Comparison of ENCODE assay signal across 11 cellular contexts in genomic region chr7:70042533-70042932, GRCh38.
DNase-seq lines count a peak whose midpoint lies in the region; ATAC-seq, FAIRE-seq and TF ChIP-seq lines count a peak whose summit lies in the region.
"Had no signal": no experiment of that assay in that cellular context is flagged by ENCODE, and none has a peak within 500 bp of the region (broad histone marks: within the 10 kb centered on the region; RNA-seq: fewer than 3 reads in every experiment).

No MANE protein-coding gene starts in this region.

- H3K4me1 ChIP-seq in gastroesophageal sphincter (peaks cover 0 to 26% (median 0%) of the 10 kb centered on the region in 3 donors), small intestine (ENCODE audit: control insufficient read depth in 2 of 2, insufficient read depth in 1 of 2, low read depth in 1 of 2, low read length in 1 of 2) (peaks cover 0 to 4% of the 10 kb centered on the region in 2 donors)

- no peak overlapping the region for H3K9ac ChIP-seq in SK-N-MC (ENCODE audit: insufficient read length)

- H3K36me3 ChIP-seq in SK-N-MC (ENCODE audit: insufficient read depth, low read length), result no peaks in the 10 kb centered on the region
- H3K36me3 ChIP-seq in gastroesophageal sphincter, result no peaks in the 10 kb centered on the region
- no peaks in the 10 kb centered on the region for H3K36me3 ChIP-seq in small intestine (ENCODE audit: control insufficient read depth in 2 of 2, insufficient read depth in 2 of 2, low read length in 2 of 2)
- H3K36me3 ChIP-seq: suprapubic skin had no signal

- WGBS in gastroesophageal sphincter (ENCODE audit: low coverage in 1 of 2), 2 donors, result 6 to 11% methylated on average over 3 of the region's 3 CpGs
- 12 to 35% (median 28%) methylated on average over 3 of the region's 3 CpGs for WGBS in small intestine, 3 donors

- TF ChIP-seq POLR2A in H54 (IDR thresholded peaks at IDR 0.05; ENCODE audit: low read depth, low read length), result no peak
- no peak for TF ChIP-seq POLR2A in gastroesophageal sphincter (IDR thresholded peaks at IDR 0.05)

- TF ChIP-seq EP300 in gastroesophageal sphincter (IDR thresholded peaks at IDR 0.05), result no peak

- DNase-seq in H54 (ENCODE audit: insufficient read length, low spot score) (peak; percentile 14), SK-N-MC (ENCODE audit: low read depth, low spot score) (peak; percentile 66), small intestine (peak; percentile 29), coronary artery (ENCODE audit: low spot score) (no peak), NCI-H510A (lab: John Stamatoyannopoulos, UW) (no peak), NCI-H1436 (lab: John Stamatoyannopoulos, UW) (no peak)
- DNase-seq: activated CD8-positive, alpha-beta memory T cell treated with anti-CD3 and anti-CD28 coated beads, Interleukin-2, amount 10 ng/mL, durations not matched to agents 7 days and 5 days; NK-92 treated with Interleukin-12 subunit alpha and Interleukin-12 subunit beta, amount 100 ng/mL, for 24 hours; right cardiac atrium had no signal

- H3K4me3 ChIP-seq in SK-N-MC, result peak overlapping the region; percentile 54
- H3K4me3 ChIP-seq in gastroesophageal sphincter, result no peak overlapping the region
- no peak overlapping the region for H3K4me3 ChIP-seq in small intestine (ENCODE audit: low read depth in 1 of 2, low read length in 2 of 2)
- H3K4me3 ChIP-seq in coronary artery, result no peak overlapping the region
- H3K4me3 ChIP-seq: suprapubic skin had no signal

- H3K27me3 ChIP-seq in gastroesophageal sphincter (no peaks in the 10 kb centered on the region), small intestine (ENCODE audit: control insufficient read depth in 2 of 2, insufficient read depth in 2 of 2, low read length in 2 of 2) (no peaks in the 10 kb centered on the region)
- H3K27me3 ChIP-seq: suprapubic skin had no signal

- TF ChIP-seq CTCF in gastroesophageal sphincter (IDR thresholded peaks at IDR 0.05) (peak in 3 of 4 experiments; percentile 40 to 50 (median 41)), coronary artery (IDR thresholded peaks at IDR 0.05) (no peak)

- H3K9me3 ChIP-seq in SK-N-MC (ENCODE audit: low read depth, low read length), result no peaks in the 10 kb centered on the region
- H3K9me3 ChIP-seq in gastroesophageal sphincter, result no peaks in the 10 kb centered on the region
- no peaks in the 10 kb centered on the region for H3K9me3 ChIP-seq in small intestine (ENCODE audit: control insufficient read depth, low read depth)
- H3K9me3 ChIP-seq: suprapubic skin had no signal

- H3K27ac ChIP-seq in SK-N-MC (peak overlapping the region; percentile 90), gastroesophageal sphincter (no peak overlapping the region), small intestine (ENCODE audit: low read depth in 1 of 2, low read length in 1 of 2) (no peak overlapping the region), coronary artery (no peak overlapping the region)
- H3K27ac ChIP-seq: suprapubic skin had no signal

- no peak for ATAC-seq in gastroesophageal sphincter
- ATAC-seq: activated CD8-positive, alpha-beta memory T cell treated with anti-CD3 and anti-CD28 coated beads, Interleukin-2, amount 10 ng/mL, durations not matched to agents 7 days and 5 days had no signal

- FAIRE-seq in H54 (lab: Jason Lieb, UNC) (peak; percentile 94), small intestine (lab: Jason Lieb, UNC) (no peak)

Comparison
In these comparisons a context has a peak if more than half of its experiments do, and no peak if none do; other contexts are left out.
1. DNase-seq: peak in H54 (single experiment), SK-N-MC (single experiment) and small intestine (single experiment); none in coronary artery (single experiment), NCI-H510A (single experiment) and NCI-H1436 (single experiment).